9 cellular contexts compared by ENCODE assay signal in the genomic region with DNA sequence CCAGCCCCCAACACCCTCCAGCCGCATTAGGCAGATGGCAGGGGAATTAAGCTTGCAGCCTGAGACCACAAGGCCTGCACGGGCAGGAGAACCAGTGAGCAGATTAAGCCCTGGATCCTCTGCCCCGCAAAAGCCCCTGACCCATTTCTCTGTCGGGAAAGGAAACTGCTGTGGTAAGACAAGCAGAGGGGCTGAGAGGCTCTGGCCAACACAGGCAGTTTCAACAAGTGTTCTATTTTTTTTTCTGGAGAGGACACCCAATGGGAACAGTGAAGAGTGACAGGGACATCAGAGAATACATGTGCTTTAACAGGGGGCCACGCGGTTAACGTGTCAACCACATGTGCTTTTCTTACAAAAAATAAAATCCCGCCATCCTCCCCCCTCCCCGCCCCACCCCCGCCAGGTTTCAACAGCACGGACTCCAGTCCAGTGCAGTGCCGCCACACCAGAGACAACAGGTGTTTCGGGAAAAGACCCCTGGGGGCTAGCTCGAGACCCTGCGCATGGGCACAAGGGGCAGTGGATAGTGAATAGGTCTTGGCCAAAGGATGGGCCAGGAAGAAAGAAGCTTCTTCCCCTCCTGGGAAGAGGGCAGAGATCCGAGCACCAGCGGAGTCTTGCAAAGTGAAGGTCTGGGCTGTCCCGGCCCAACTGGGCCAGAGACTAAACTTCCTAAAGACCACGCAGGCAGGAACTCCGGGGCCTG. TPM values are rescaled to one million over a fixed set of nuclear protein-coding genes. Genes with fewer than 3 reads are reported as not detected.
DNase-seq lines count a peak whose midpoint lies in the region; ATAC-seq, FAIRE-seq and TF ChIP-seq lines count a peak whose summit lies in the region.
"Had no signal": no experiment of that assay in that cellular context is flagged by ENCODE, and none has a peak within 500 bp of the region (broad histone marks: within the 10 kb centered on the region; RNA-seq: fewer than 3 reads in every experiment).

No MANE protein-coding gene starts in this region.

- FAIRE-seq in small intestine (lab: Jason Lieb, UNC) = no peak
- FAIRE-seq: colon had no signal

- TF ChIP-seq CTCF in Panc1 (IDR thresholded peaks at IDR 0.05) = no peak

- H3K27ac ChIP-seq in Panc1 (ENCODE audit: low read length) (peak overlapping the region; percentile 72), adipose tissue (ENCODE audit: low read depth, low read length) (peak overlapping the region; percentile 40), iPS-18a (ENCODE audit: low read length) (no peak overlapping the region), small intestine (ENCODE audit: low read depth in 1 of 2, low read length in 1 of 2) (peak overlapping the region; percentile 90 to 98)

- BruUV-seq in Panc1 (replicated peaks; lab: Mats Ljungman, UMichigan) = no TSS peak

- POLR2A ChIA-PET in Panc1 (lab: Charles Lee) = no interaction called here

- intact Hi-C loops in Panc1 (cut with micrococcal nuclease; ENCODE audit: unreplicated experiment) = no loop called here

- H3K4me1 ChIP-seq in Panc1 (ENCODE audit: control insufficient read depth, insufficient read depth, low read length) = no peaks in the 10 kb centered on the region
- peaks cover 16% of the 10 kb centered on the region for H3K4me1 ChIP-seq in iPS-18a (ENCODE audit: control insufficient read depth, low read depth, low read length)
- peaks cover 8 to 16% of the 10 kb centered on the region in 2 donors for H3K4me1 ChIP-seq in small intestine (ENCODE audit: control insufficient read depth in 2 of 2, insufficient read depth in 1 of 2, low read depth in 1 of 2, low read length in 1 of 2)

- WGBS in adipose tissue, 3 donors = 5 to 7% (median 5%) methylated on average over 20 of the region's 20 CpGs
- WGBS in small intestine, 3 donors = 2 to 6% (median 6%) methylated on average over 20 of the region's 20 CpGs

- ATAC-seq in GM18498 (IDR thresholded peaks at IDR 0.05; ENCODE audit: unreplicated experiment) (peak; percentile 25), HG02840 (IDR thresholded peaks at IDR 0.05; ENCODE audit: low FRiP score, unreplicated experiment) (peak; percentile 21), Panc1 (peak; percentile 65), HG02642 (IDR thresholded peaks at IDR 0.05; ENCODE audit: poor library complexity, unreplicated experiment) (no peak)

- DNase-seq in Panc1 (ENCODE audit: low read depth, low spot score) = no peak
- peak; percentile 66 for DNase-seq in small intestine
- DNase-seq in GM19240 (ENCODE audit: insufficient read length, low spot score) = no peak

- CTCF ChIA-PET in Panc1 (lab: Charles Lee) = no interaction called here

- in situ Hi-C loops in Panc1 (cut with HindIII; ENCODE audit: low pct_unique_long_range_greater_than_20kb, low sequenced_read_pairs) = no loop called here

- H3K4me3 ChIP-seq in Panc1 (ENCODE audit: low read depth in 2 of 2, low read length in 2 of 2) = peak overlapping the region; percentile 84 to 86
- H3K4me3 ChIP-seq in iPS-18a (ENCODE audit: low read length) = peak overlapping the region; percentile 87
- peak overlapping the region; percentile 67 to 81 for H3K4me3 ChIP-seq in small intestine (ENCODE audit: low read depth in 1 of 2, low read length in 2 of 2)

- H3K36me3 ChIP-seq in Panc1 (ENCODE audit: control insufficient read depth, insufficient read depth, low read length) = peaks cover 3% of the 10 kb centered on the region; the same call in 1 of the 2 replicates
- no peaks in the 10 kb centered on the region for H3K36me3 ChIP-seq in iPS-18a (ENCODE audit: control insufficient read depth, low read depth, low read length)
- H3K36me3 ChIP-seq in small intestine (ENCODE audit: control insufficient read depth in 2 of 2, insufficient read depth in 2 of 2, low read length in 2 of 2) = peaks cover 0 to 2% of the 10 kb centered on the region in 2 donors

- peak overlapping the region; percentile 72 for H3K9ac ChIP-seq in iPS-18a (ENCODE audit: low read length)

- H3K27me3 ChIP-seq in Panc1 (ENCODE audit: control insufficient read depth, insufficient read depth, low read length) = no peaks in the 10 kb centered on the region
- peaks cover 9% of the 10 kb centered on the region for H3K27me3 ChIP-seq in iPS-18a (ENCODE audit: control insufficient read depth, insufficient read depth, low read length)
- no peaks in the 10 kb centered on the region for H3K27me3 ChIP-seq in small intestine (ENCODE audit: control insufficient read depth in 2 of 2, insufficient read depth in 2 of 2, low read length in 2 of 2)

- H3K9me3 ChIP-seq in Panc1 (ENCODE audit: control insufficient read depth, insufficient read depth, low read depth, low read length) (no peaks in the 10 kb centered on the region), iPS-18a (ENCODE audit: control insufficient read depth, low read depth, low read length) (no peaks in the 10 kb centered on the region), small intestine (ENCODE audit: control insufficient read depth, low read depth) (no peaks in the 10 kb centered on the region)

RNA-seq across cellular contexts. Expression of gene FYCO1, which starts 0.8 kb away (rescaled TPM):
- total RNA-seq in Panc1 (2021; ENCODE audit: unreplicated experiment) = 8.7 TPM
- polyA plus RNA-seq in Panc1 (2012; ENCODE audit: insufficient read length) = 6.7 TPM
- polyA plus RNA-seq in adipose tissue (10 to 100 TPM in 2 of 3 donors, 1 to 10 TPM in 1; 7.0 to 17.4 (median 14.3) TPM), small intestine (1 to 10 TPM; 6.5 to 9.6 (median 8.3) TPM)

RNA-seq across cellular contexts. Expression of gene XCR1, which starts 32.5 kb away (rescaled TPM):
- total RNA-seq in Panc1 (2021; ENCODE audit: unreplicated experiment) = not detected
- not detected for polyA plus RNA-seq in Panc1 (2012; ENCODE audit: insufficient read length)
- polyA plus RNA-seq in adipose tissue (under 1 TPM in 2 of 3 donors, not detected in 1; 0.01 to 0.06 TPM), small intestine (under 1 TPM in 2 of 3 donors, not detected in 1; under 0.01 to 0.13 TPM)

RNA-seq across cellular contexts. Expression of gene CXCR6, which starts 51.6 kb away (rescaled TPM):
- not detected for total RNA-seq in Panc1 (2021; ENCODE audit: unreplicated experiment)
- 0.12 TPM for polyA plus RNA-seq in Panc1 (2012; ENCODE audit: insufficient read length)
- polyA plus RNA-seq in adipose tissue (1 to 10 TPM in 1 of 3 donors, under 1 TPM in 2; 0.22 to 1.1 (median 0.22) TPM), small intestine (1 to 10 TPM in 2 of 3 donors, under 1 TPM in 1; 0.45 to 2.7 (median 2.2) TPM)
